ENCODE assay signal across 1 cellular context in the genomic region with DNA sequence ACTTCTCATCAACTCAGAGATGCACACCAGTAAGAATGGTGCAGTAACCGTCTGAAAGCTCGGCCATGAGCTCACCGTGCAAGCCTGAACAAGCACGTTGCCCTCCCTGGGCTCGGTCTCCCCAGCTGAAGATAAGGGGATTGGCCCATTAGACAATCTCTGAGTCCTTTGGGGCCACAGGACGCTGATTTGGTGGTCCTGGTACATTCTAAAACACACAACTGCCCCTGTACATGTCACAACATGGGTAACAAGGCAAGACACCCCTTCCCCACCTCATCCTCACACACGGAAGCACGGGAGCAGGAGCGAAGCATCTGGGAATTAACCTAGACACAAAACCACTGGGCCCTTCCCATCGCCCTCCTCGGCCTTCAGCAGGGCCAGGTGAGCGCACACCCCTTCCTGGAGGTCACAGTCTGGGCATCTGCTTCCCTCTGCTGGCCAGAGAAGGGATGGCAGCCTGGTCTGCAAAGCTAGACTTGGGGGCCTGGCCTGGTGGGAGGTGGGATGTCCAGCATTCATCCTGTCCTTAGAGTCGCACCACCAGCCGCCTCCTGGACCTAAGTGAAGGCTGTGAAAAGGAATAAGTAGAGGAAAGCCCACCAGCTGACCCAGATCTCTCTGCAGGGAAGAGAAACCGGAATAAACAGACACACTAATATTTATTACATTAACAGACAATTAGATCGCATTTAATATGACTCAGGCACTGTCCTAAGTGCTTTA.
TF ChIP-seq lines count a peak whose summit lies in the region.

No MANE protein-coding gene starts in this region.

TF ChIP-seq in K562, 482 proteins besides CTCF, POLR2A, EP300 and RAD21 (continued from another document):
- no peak for TF ChIP-seq ZBTB34 (CRISPR knock-in tag; IDR thresholded peaks at IDR 0.05)
- TF ChIP-seq ETV6 (IDR thresholded peaks at IDR 0.05; ENCODE audit: borderline replicate concordance in 1 of 2, low read depth in 2 of 2, low read length in 1 of 2), result no peak
- TF ChIP-seq ETV6 (CRISPR knock-in tag; IDR thresholded peaks at IDR 0.05; ENCODE audit: borderline replicate concordance), result no peak
TF ChIP-seq in K562: peak in this region for 25.
